ENCODE assay signal across 3 cellular contexts in the genomic region with DNA sequence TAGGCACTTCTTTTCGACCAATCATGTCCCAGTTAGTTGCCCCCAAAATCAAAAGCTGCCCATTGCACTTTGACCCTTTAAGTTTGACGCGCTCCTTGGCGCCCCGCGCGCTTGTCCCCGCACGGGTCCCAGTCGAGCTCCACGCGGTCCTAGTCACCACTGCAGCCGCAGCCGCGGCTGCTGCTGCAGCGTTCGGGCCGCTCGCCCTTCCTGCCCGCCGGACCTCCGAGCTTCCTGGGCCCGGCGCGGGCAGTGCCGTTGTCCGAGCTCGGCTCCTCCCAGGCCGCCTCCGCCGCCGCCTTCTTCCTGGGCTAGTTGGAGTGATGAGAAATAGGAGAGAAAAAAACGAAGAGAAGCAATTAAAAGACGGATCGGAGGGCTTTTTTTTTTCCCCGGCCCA.
"Had no signal": no experiment of that assay in that cellular context is flagged by ENCODE, and none has a peak within 500 bp of the region (broad histone marks: within the 10 kb centered on the region; RNA-seq: fewer than 3 reads in every experiment).

No MANE protein-coding gene starts in this region.

- ATAC-seq: GM12878 had no signal

- H3K4me3 ChIP-seq: GM12878 had no signal

- DNase-seq: GDM1, GF-D8 had no signal
